ENCODE assay signal across 28 cellular contexts in the genomic region with DNA sequence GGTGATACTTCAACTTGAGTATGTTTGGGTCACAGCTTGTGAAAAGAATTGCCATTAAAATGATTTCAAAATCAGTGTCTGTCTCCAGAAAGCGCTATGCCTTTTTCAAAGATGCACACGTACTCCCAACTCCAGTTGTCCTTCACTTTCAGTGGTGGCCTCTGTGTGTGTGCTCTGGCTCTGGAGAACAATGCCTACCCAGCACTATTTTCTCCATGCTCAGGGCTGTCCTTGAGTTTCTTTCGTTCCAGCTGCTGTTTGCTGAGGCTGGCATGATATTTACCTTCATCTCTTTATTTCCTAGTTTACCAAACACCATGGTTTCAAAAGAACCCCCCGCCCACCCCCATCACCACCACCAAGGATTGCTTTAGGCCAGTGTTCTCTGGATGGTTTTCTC.
"Had no signal": no experiment of that assay in that cellular context is flagged by ENCODE, and none has a peak within 500 bp of the region (broad histone marks: within the 10 kb centered on the region; RNA-seq: fewer than 3 reads in every experiment).

No MANE protein-coding gene starts in this region.

- DNase-seq: hippocampal formation; kidney glomerular epithelial cell; left cardiac atrium; left lung; mesendoderm; naive B cell; natural killer cell; nephron progenitor cell; occipital lobe; right lobe of liver; stimulated activated CD4-positive, alpha-beta T cell treated with anti-CD3 and anti-CD28 coated beads, Interleukin-1b, Interleukin-23, amount 100 ng/mL, for 48 hours; stimulated activated CD4-positive, alpha-beta T cell treated with anti-CD3 and anti-CD28 coated beads, Interleukin-2, amount 100 ng/mL, for 48 hours; stimulated activated CD4-positive, alpha-beta T cell treated with anti-CD3 and anti-CD28 coated beads, Interleukin-4, amount 100 ng/mL, for 4 hours; stimulated activated CD8-positive, alpha-beta memory T cell treated with anti-CD3 and anti-CD28 coated beads, Interleukin-4, amount 100 ng/mL, for 48 hours; stimulated activated naive CD4-positive, alpha-beta T cell treated with Interleukin-2 at 50 U/mL for 16 hours; stimulated activated naive CD8-positive, alpha-beta T cell treated with anti-CD3 and anti-CD28 coated beads, Interleukin-15, amount 100 ng/mL, for 72 hours; testis; thyroid gland; transverse colon; upper lobe of left lung had no signal

- H2AFZ ChIP-seq: neural progenitor cell had no signal

- FAIRE-seq: keratinocyte had no signal

- H3K27me3 ChIP-seq: left lung, neural progenitor cell, neutrophil, right atrium auricular region, right lobe of liver, testis, thyroid gland, transverse colon, upper lobe of left lung, vagina had no signal

- H3K27ac ChIP-seq: left lung, neural progenitor cell, neutrophil, right atrium auricular region, testis, thyroid gland, transverse colon, upper lobe of left lung, vagina had no signal

- H3K4me3 ChIP-seq: left lung, lung, neural progenitor cell, right atrium auricular region, right lobe of liver, smooth muscle cell, testis, thyroid gland, transverse colon, upper lobe of left lung, vagina had no signal

- H3K9ac ChIP-seq: neural progenitor cell had no signal

- ATAC-seq: left cardiac atrium; left lung; natural killer cell; stimulated activated memory B cell treated with anti-CD40 and anti-IgM and Interleukin-4, amounts not matched to agents 10 μg/mL and 1 μg/mL and 100 μg/mL, for 72 hours; stimulated activated naive CD8-positive, alpha-beta T cell treated with anti-CD3 and anti-CD28 coated beads, Interleukin-15, amount 100 ng/mL, for 72 hours had no signal

- H3K4me1 ChIP-seq: left lung, neural progenitor cell, right atrium auricular region, testis, transverse colon, upper lobe of left lung, vagina had no signal

- H3K4me2 ChIP-seq: neural progenitor cell, smooth muscle cell had no signal

- H3K36me3 ChIP-seq: left lung, neural progenitor cell, neutrophil, right atrium auricular region, thyroid gland, transverse colon, upper lobe of left lung, vagina had no signal

- H3K9me3 ChIP-seq: right lobe of liver, testis, thyroid gland, vagina had no signal
